Comparison of ENCODE assay signal across 8 cellular contexts in genomic region chr4:153345011-153345981, GRCh38. TPM values are rescaled to one million over a fixed set of nuclear protein-coding genes. Genes with fewer than 3 reads are reported as not detected.
DNase-seq lines count a peak whose midpoint lies in the region; ATAC-seq and TF ChIP-seq lines count a peak whose summit lies in the region.

No MANE protein-coding gene starts in this region.

- 4% methylated on average over 26 of the region's 44 CpGs for WGBS in SK-N-SH (ENCODE audit: low lambda C conversion rate)
- 2% methylated on average over 43 of the region's 44 CpGs for WGBS in hepatocyte (ENCODE audit: low lambda C conversion rate, missing lambda C conversion rate)

- H3F3A ChIP-seq in SK-N-SH (replicated peaks; ENCODE audit: insufficient read depth) = peaks cover 4% of the 10 kb centered on the region

- peak overlapping the region; percentile 51 to 71 for H3K27ac ChIP-seq in SK-N-SH (ENCODE audit: low read depth in 2 of 2, low read length in 1 of 2)
- H3K27ac ChIP-seq in hepatocyte = peak overlapping the region; percentile 13
- H3K27ac ChIP-seq in skeletal muscle tissue (ENCODE audit: low read depth, low read length) = no peak overlapping the region

- in situ Hi-C loops in KBM-7 (cut with MboI; ENCODE audit: low pct_unique_long_range_greater_than_20kb, low sequenced_read_pairs) = no loop called here

- DNase-seq in EL (peak; percentile 71), KBM-7 (peak; percentile 87), SK-N-SH (peak; percentile 74), hepatocyte (ENCODE audit: low spot score) (peak; percentile 40)
- peak; percentile 53 for DNase-seq in activated naive CD8-positive, alpha-beta T cell treated with anti-CD3 and anti-CD28 coated beads, Interleukin-2, amount 50 U/mL, for 24 hours

- H3K27me3 ChIP-seq in SK-N-SH (ENCODE audit: insufficient read depth) (no peaks in the 10 kb centered on the region), hepatocyte (no peaks in the 10 kb centered on the region), skeletal muscle tissue (ENCODE audit: control insufficient read depth in 3 of 3, insufficient read depth in 3 of 3, low read length in 3 of 3) (no peaks in the 10 kb centered on the region)

- H4K20me1 ChIP-seq in SK-N-SH (ENCODE audit: insufficient read depth) (no peaks in the 10 kb centered on the region), hepatocyte (ENCODE audit: insufficient read depth, poor library complexity, severe bottlenecking) (no peaks in the 10 kb centered on the region)

- ATAC-seq in GM21723 (IDR thresholded peaks at IDR 0.05; ENCODE audit: unreplicated experiment) (peak; percentile 45), HG03565 (IDR thresholded peaks at IDR 0.05; ENCODE audit: unreplicated experiment) (no peak)
- peak; percentile 35 for ATAC-seq in activated naive CD8-positive, alpha-beta T cell treated with anti-CD3 and anti-CD28 coated beads, Interleukin-2, amount 50 U/mL, for 24 hours

- H3K27me3 Mint-ChIP-seq in activated naive CD8-positive, alpha-beta T cell treated with anti-CD3 and anti-CD28 coated beads, Interleukin-2, amount 50 U/mL, for 24 hours = peaks cover 10% of the 10 kb centered on the region

- H3K36me3 ChIP-seq in SK-N-SH (replicated peaks in 1 of 2; ENCODE audit: control insufficient read depth in 1 of 2, insufficient read depth in 2 of 2, low read length in 1 of 2) (peaks cover 0 to 5% of the 10 kb centered on the region in 2 experiments), hepatocyte (replicated peaks; ENCODE audit: insufficient read depth, low read depth) (no peaks in the 10 kb centered on the region), skeletal muscle tissue (ENCODE audit: control insufficient read depth in 3 of 3, insufficient read depth in 3 of 3, low read length in 3 of 3) (no peaks in the 10 kb centered on the region)

- H3K9ac ChIP-seq in SK-N-SH = peak overlapping the region; percentile 82
- peak overlapping the region; percentile 71 to 73 (median 72) for H3K9ac ChIP-seq in skeletal muscle tissue (ENCODE audit: low read depth in 1 of 3, low read length in 3 of 3)

- peaks cover 28% of the 10 kb centered on the region for H3K4me1 Mint-ChIP-seq in activated naive CD8-positive, alpha-beta T cell treated with anti-CD3 and anti-CD28 coated beads, Interleukin-2, amount 50 U/mL, for 24 hours

- H3K9me3 Mint-ChIP-seq in activated naive CD8-positive, alpha-beta T cell treated with anti-CD3 and anti-CD28 coated beads, Interleukin-2, amount 50 U/mL, for 24 hours = no peaks in the 10 kb centered on the region

- peak overlapping the region; percentile 85 for H3K27ac Mint-ChIP-seq in activated naive CD8-positive, alpha-beta T cell treated with anti-CD3 and anti-CD28 coated beads, Interleukin-2, amount 50 U/mL, for 24 hours

- peak overlapping the region; percentile 87 to 90 for H3K4me3 ChIP-seq in SK-N-SH (ENCODE audit: low read depth in 2 of 2, low read length in 1 of 2)
- H3K4me3 ChIP-seq in hepatocyte = peak overlapping the region; percentile 71
- H3K4me3 ChIP-seq in skeletal muscle tissue (ENCODE audit: low read length in 3 of 3) = peak overlapping the region; percentile 80 to 89 (median 84)

- H3K9me2 ChIP-seq in SK-N-SH (no peaks in the 10 kb centered on the region), hepatocyte (replicated peaks; ENCODE audit: insufficient read depth) (no peaks in the 10 kb centered on the region)

- no peaks in the 10 kb centered on the region for H3K9me3 ChIP-seq in SK-N-SH
- H3K9me3 ChIP-seq in hepatocyte (ENCODE audit: low read depth) = no peaks in the 10 kb centered on the region
- H3K9me3 ChIP-seq in skeletal muscle tissue (ENCODE audit: control insufficient read depth in 3 of 3, low read length in 3 of 3) = no peaks in the 10 kb centered on the region

- H3K4me3 Mint-ChIP-seq in activated naive CD8-positive, alpha-beta T cell treated with anti-CD3 and anti-CD28 coated beads, Interleukin-2, amount 50 U/mL, for 24 hours = peak overlapping the region; percentile 92

- H3K79me2 ChIP-seq in SK-N-SH (ENCODE audit: insufficient read depth) = peaks cover 34% of the 10 kb centered on the region
- H3K79me2 ChIP-seq in hepatocyte = no peaks in the 10 kb centered on the region

- H3K36me3 Mint-ChIP-seq in activated naive CD8-positive, alpha-beta T cell treated with anti-CD3 and anti-CD28 coated beads, Interleukin-2, amount 50 U/mL, for 24 hours (ENCODE audit: low read depth) = peaks cover 9% of the 10 kb centered on the region

- H3K4me1 ChIP-seq in SK-N-SH (ENCODE audit: control insufficient read depth in 1 of 2, insufficient read depth in 2 of 2, low read depth in 1 of 2, low read length in 1 of 2) = peaks cover 8 to 9% of the 10 kb centered on the region in 2 experiments
- no peaks in the 10 kb centered on the region for H3K4me1 ChIP-seq in hepatocyte (ENCODE audit: insufficient read depth)
- peaks cover 2 to 7% (median 5%) of the 10 kb centered on the region in 3 donors for H3K4me1 ChIP-seq in skeletal muscle tissue (ENCODE audit: control insufficient read depth in 3 of 3, insufficient read depth in 3 of 3, low read length in 3 of 3)

- H2AFZ ChIP-seq in SK-N-SH (ENCODE audit: low read depth) (peak overlapping the region; percentile 83), hepatocyte (peak overlapping the region; percentile 69)

- POLR2A ChIA-PET in SK-N-SH (lab: Yijun Ruan, JAX) = interaction anchor here (0.9 to 1.5 kb wide), 4 partner anchors 121 to 240 kb away, joined by 3 to 5 read pairs (median 4); partner anchors contain the start of gene TMEM131L

- H3K4me2 ChIP-seq in SK-N-SH (peak overlapping the region; percentile 83), hepatocyte (peak overlapping the region; percentile 97)

- no peak for TF ChIP-seq EP300 in SK-N-SH (IDR thresholded peaks at IDR 0.05; ENCODE audit: borderline replicate concordance in 1 of 2, low read depth in 1 of 2, low read length in 1 of 2)

- TF ChIP-seq CTCF in SK-N-SH (IDR thresholded peaks at IDR 0.05) = no peak; the same call in 1 of the 2 replicates
- no peak for TF ChIP-seq CTCF in hepatocyte (IDR thresholded peaks at IDR 0.05; ENCODE audit: poor library complexity)

- CTCF ChIA-PET in SK-N-SH (lab: Yijun Ruan, JAX) = interaction anchor here (0.8 to 4.5 kb wide), 27 partner anchors 9 to 405 kb away, joined by 3 to 67 read pairs (median 4); partner anchors contain the start of gene TMEM131L

- no peak; the same call in 1 of the 2 replicates for TF ChIP-seq RAD21 in SK-N-SH (IDR thresholded peaks at IDR 0.05; ENCODE audit: low read length)

TF ChIP-seq in SK-N-SH, 30 proteins besides CTCF, POLR2A, EP300 and RAD21:
- no peak for TF ChIP-seq RXRA (IDR thresholded peaks at IDR 0.05; ENCODE audit: borderline replicate concordance, low read depth)
- TF ChIP-seq GABPA (IDR thresholded peaks at IDR 0.05; ENCODE audit: low read depth) = no peak
- no peak for TF ChIP-seq CHD2 (IDR thresholded peaks at IDR 0.05; ENCODE audit: low read length, partially characterized antibody)
- TF ChIP-seq RFX5 (IDR thresholded peaks at IDR 0.05; ENCODE audit: low read length) = 0 out of 2 replicates have a peak, but pooled peaks have one; percentile 22
- TF ChIP-seq NFIC (IDR thresholded peaks at IDR 0.05; ENCODE audit: borderline replicate concordance) = no peak
- peak; percentile 75; the same call in 1 of the 2 replicates for TF ChIP-seq MXI1 (IDR thresholded peaks at IDR 0.05; ENCODE audit: low read depth, low read length)
- TF ChIP-seq NRF1 (IDR thresholded peaks at IDR 0.05; ENCODE audit: low read depth, low read length) = no peak
- peak; percentile 35; the same call in 1 of the 2 replicates for TF ChIP-seq POLR2AphosphoS5 (IDR thresholded peaks at IDR 0.05; ENCODE audit: low read depth, low read length)
- no peak for TF ChIP-seq IRF3 (IDR thresholded peaks at IDR 0.05; ENCODE audit: low read depth, low read length)
- TF ChIP-seq TCF12 (IDR thresholded peaks at IDR 0.05) = peak; percentile 21; the same call in 1 of the 2 replicates
- TF ChIP-seq EZH2phosphoT487 (IDR thresholded peaks at IDR 0.05; ENCODE audit: borderline replicate concordance, low read depth) = no peak
- no peak for TF ChIP-seq FOXJ3 (CRISPR knock-in tag; IDR thresholded peaks at IDR 0.05)
- no peak for TF ChIP-seq GATA2 (CRISPR knock-in tag; IDR thresholded peaks at IDR 0.05)
- TF ChIP-seq MEF2A (IDR thresholded peaks at IDR 0.05; ENCODE audit: borderline replicate concordance, low read depth) = no peak
- TF ChIP-seq JUND (IDR thresholded peaks at IDR 0.05) = no peak
- TF ChIP-seq USF1 (IDR thresholded peaks at IDR 0.05; ENCODE audit: borderline replicate concordance, low read depth) = no peak
- no peak for TF ChIP-seq SMC3 (IDR thresholded peaks at IDR 0.05; ENCODE audit: low read depth, low read length)
- TF ChIP-seq ELF1 (IDR thresholded peaks at IDR 0.05) = no peak
- no peak for TF ChIP-seq TAF1 (IDR thresholded peaks at IDR 0.05; ENCODE audit: borderline replicate concordance, low read depth, low read length)
- TF ChIP-seq FOXM1 (IDR thresholded peaks at IDR 0.05; ENCODE audit: low read depth) = no peak

RNA-seq across cellular contexts. Expression of gene MND1, which starts 0.8 kb away (rescaled TPM):
- polyA plus RNA-seq in SK-N-SH (2012; rRNA removed) (1.3 and 2.4 TPM in 2 replicates), hepatocyte (2.2 and 3.0 TPM in 2 replicates)
- polyA plus RNA-seq in SK-N-SH (2012; cell fraction: cytosol; rRNA removed) = 3.8 and 6.8 TPM in 2 replicates
- polyA plus RNA-seq in SK-N-SH (2012; cell fraction: nucleus; rRNA removed) = 0.33 and 0.68 TPM in 2 replicates
- total RNA-seq in hepatocyte (4.3 and 5.8 TPM in 2 replicates), skeletal muscle tissue (6.8 TPM)
